12 cellular contexts compared by ENCODE assay signal in the genomic region with DNA sequence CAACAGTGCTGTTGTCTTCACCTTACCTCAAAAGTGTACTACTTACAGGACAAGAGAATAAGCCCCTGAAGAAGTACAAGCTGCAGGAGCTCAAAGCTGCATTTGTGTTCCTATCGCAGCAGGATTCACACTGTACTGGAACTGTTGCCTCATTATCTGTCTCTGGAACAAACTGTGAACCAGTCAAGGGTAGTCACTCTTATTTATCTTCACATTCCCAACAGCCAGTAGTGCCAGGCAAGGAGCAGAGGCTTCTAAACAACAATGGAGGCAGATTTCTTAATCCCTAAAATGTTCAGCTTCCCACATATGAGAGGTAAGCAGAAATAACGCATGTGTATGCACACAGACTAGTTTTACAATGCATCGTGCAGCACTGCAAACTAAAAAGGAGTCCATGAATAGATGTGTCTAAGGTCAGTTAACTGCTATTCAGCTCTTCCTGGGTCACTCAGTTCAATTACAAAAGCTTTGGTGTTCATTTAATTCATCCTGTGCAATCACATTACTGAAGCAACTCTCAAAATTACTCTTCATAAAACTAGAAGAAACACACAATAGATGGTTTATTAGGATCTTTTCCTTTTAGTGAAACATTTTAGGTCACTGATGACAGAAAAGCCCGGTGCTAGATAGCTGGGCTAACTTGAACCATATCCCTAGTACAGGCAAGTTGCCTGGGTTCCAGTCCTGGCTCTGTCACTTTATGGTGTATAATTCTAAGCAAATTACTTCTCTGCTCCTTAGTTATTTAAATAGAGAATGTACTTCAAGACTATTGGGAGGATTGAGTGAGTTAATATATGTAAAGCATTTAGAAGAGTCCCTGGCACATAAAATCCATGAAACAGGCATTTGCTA. TPM values are rescaled to one million over a fixed set of nuclear protein-coding genes. Genes with fewer than 3 reads are reported as not detected.
A peak's percentile ranks its signal among the peaks of the same experiment; 100 is the strongest.
DNase-seq lines count a peak whose midpoint lies in the region; ATAC-seq and TF ChIP-seq lines count a peak whose summit lies in the region.
"Had no signal": no experiment of that assay in that cellular context is flagged by ENCODE, and none has a peak within 500 bp of the region (broad histone marks: within the 10 kb centered on the region; RNA-seq: fewer than 3 reads in every experiment).

No MANE protein-coding gene starts in this region.

- no peaks in the 10 kb centered on the region for H3K27me3 ChIP-seq in CD8-positive, alpha-beta memory T cell (ENCODE audit: insufficient read depth, low read length, poor library complexity, severe bottlenecking)
- no peaks in the 10 kb centered on the region for H3K27me3 ChIP-seq in gastrocnemius medialis

- TF ChIP-seq CTCF in gastrocnemius medialis (IDR thresholded peaks at IDR 0.05 in 4 of 5, conservative IDR thresholded peaks at IDR 0.05 in 1 of 5): no peak

- H3K4me3 ChIP-seq in CD8-positive, alpha-beta memory T cell (ENCODE audit: low read length): no peak overlapping the region
- no peak overlapping the region for H3K4me3 ChIP-seq in gastrocnemius medialis

- peaks cover 4% of the 10 kb centered on the region for H3K36me3 ChIP-seq in CD8-positive, alpha-beta memory T cell (ENCODE audit: insufficient read depth, low read length)
- H3K36me3 ChIP-seq in gastrocnemius medialis: peaks cover 0 to 15% of the 10 kb centered on the region in 2 donors

- POLR2A ChIA-PET in CD8-positive, alpha-beta memory T cell (lab: Charles Lee): no interaction called here

- peak in 1 of 2 donors; percentile 26 for ATAC-seq in gastrocnemius medialis
- no peak for ATAC-seq in HG03280 (IDR thresholded peaks at IDR 0.05; ENCODE audit: unreplicated experiment)
- ATAC-seq: esophagus mucosa had no signal

- DNase-seq in CD8-positive, alpha-beta memory T cell: no peak
- DNase-seq in inferior parietal cortex (ENCODE audit: extremely low spot score) (peak; percentile 45), gastrocnemius medialis (no peak), MV-4-11 (lab: John Stamatoyannopoulos, UW) (no peak), GF-D8 (lab: John Stamatoyannopoulos, UW) (no peak), NCI-H345 treated with DMSO at 0.1 percent for 48 hours (lab: John Stamatoyannopoulos, UW; ENCODE audit: unreplicated experiment) (no peak)
- DNase-seq: activated CD4-positive, alpha-beta T cell treated with anti-CD3 and anti-CD28 coated beads for 1 hour; NCI-H187 had no signal

- H3K27ac ChIP-seq in CD8-positive, alpha-beta memory T cell (ENCODE audit: low read depth, low read length): no peak overlapping the region
- peak overlapping the region; percentile 65 for H3K27ac ChIP-seq in angular gyrus (ENCODE audit: low read depth, low read length)
- H3K27ac ChIP-seq in gastrocnemius medialis: peak overlapping the region in 3 of 4 donors; percentile 89 to 99 (median 99)

- peaks cover 0 to 3% of the 10 kb centered on the region in 2 donors for H3K27me3 Mint-ChIP-seq in CD8-positive, alpha-beta memory T cell
- H3K27me3 Mint-ChIP-seq: activated naive CD4-positive, alpha-beta T cell treated with anti-CD3 and anti-CD28 coated beads, Interleukin-2, amount 50 U/mL, for 24 hours had no signal

- in situ Hi-C loops in gastrocnemius medialis (cut with MboI; ENCODE audit: low sequenced_read_pairs in 4 of 4): no loop called here

- peaks cover 0 to 41% (median 9%) of the 10 kb centered on the region in 3 donors for H3K36me3 Mint-ChIP-seq in CD8-positive, alpha-beta memory T cell

- H3K9me3 ChIP-seq in CD8-positive, alpha-beta memory T cell (ENCODE audit: low read length): no peaks in the 10 kb centered on the region
- no peaks in the 10 kb centered on the region for H3K9me3 ChIP-seq in gastrocnemius medialis

- peak overlapping the region in 3 of 8 donors; percentile 26 to 93 (median 48) for H3K27ac Mint-ChIP-seq in CD8-positive, alpha-beta memory T cell

- H3K4me1 ChIP-seq in CD8-positive, alpha-beta memory T cell (ENCODE audit: insufficient read depth, low read length): peaks cover 43% of the 10 kb centered on the region
- H3K4me1 ChIP-seq in gastrocnemius medialis: peaks cover 42 to 46% of the 10 kb centered on the region in 2 donors

- intact Hi-C loops in gastrocnemius medialis (cut with DNase I; ENCODE audit: low total_unique reads): no loop called here

- CTCF ChIA-PET in CD8-positive, alpha-beta memory T cell (lab: Charles Lee): interaction anchor here (2.9 kb wide), 1 partner anchor 9 kb away, joined by 9 read pairs; no protein-coding TSS in a partner anchor

- peak overlapping the region in 4 of 7 donors; percentile 9 to 48 (median 35) for H3K4me3 Mint-ChIP-seq in CD8-positive, alpha-beta memory T cell

- no peak for TF ChIP-seq POLR2A in gastrocnemius medialis (IDR thresholded peaks at IDR 0.05)

- peaks cover 49 to 66% (median 57%) of the 10 kb centered on the region in 3 donors for H3K4me1 Mint-ChIP-seq in CD8-positive, alpha-beta memory T cell

- H3K9me3 Mint-ChIP-seq in CD8-positive, alpha-beta memory T cell: no peaks in the 10 kb centered on the region
- H3K9me3 Mint-ChIP-seq: activated naive CD4-positive, alpha-beta T cell treated with anti-CD3 and anti-CD28 coated beads, Interleukin-2, amount 50 U/mL, for 24 hours had no signal

RNA-seq across cellular contexts. Expression of a gene that starts 2.7 kb away (rescaled TPM):
- 10 to 100 TPM; 14.9 to 18.6 TPM for total RNA-seq in CD8-positive, alpha-beta memory T cell
- 14.4 TPM for polyA plus RNA-seq in CD8-positive, alpha-beta memory T cell
- total RNA-seq in gastrocnemius medialis: 10 to 100 TPM; 12.8 to 24.3 (median 19.8) TPM
